Comparison of ENCODE assay signal across 18 cellular contexts in the genomic region with DNA sequence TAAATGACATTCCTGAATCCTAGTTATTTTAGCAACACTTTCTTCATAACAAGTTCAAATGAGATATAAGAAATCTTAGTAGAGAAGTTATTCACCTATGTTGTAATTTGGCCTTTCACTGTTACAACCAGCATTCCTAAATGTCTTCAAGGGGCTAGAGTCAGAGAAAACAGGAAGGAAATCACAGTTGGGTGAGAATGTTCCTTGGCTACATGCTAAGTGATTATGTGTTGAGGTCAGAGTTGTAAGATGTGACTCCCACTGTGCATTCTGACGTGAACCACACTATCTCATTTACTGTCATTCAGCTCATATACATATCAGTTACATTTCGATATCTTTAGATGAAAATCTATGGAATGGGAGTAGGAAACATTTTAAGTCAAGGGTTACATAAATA. TPM values are rescaled to one million over a fixed set of nuclear protein-coding genes. Genes with fewer than 3 reads are reported as not detected.
DNase-seq lines count a peak whose midpoint lies in the region; ATAC-seq, FAIRE-seq and TF ChIP-seq lines count a peak whose summit lies in the region.
"Had no signal": no experiment of that assay in that cellular context is flagged by ENCODE, and none has a peak within 500 bp of the region (broad histone marks: within the 10 kb centered on the region; RNA-seq: fewer than 3 reads in every experiment).

No MANE protein-coding gene starts in this region.

- DNase-seq in SKM-1 treated with dmso at 0.1 percent for 144 hours (lab: John Stamatoyannopoulos, UW; ENCODE audit: unreplicated experiment) (peak; percentile 14), SKM-1 (lab: John Stamatoyannopoulos, UW; ENCODE audit: unreplicated experiment) (no peak), bronchial epithelial cell (ENCODE audit: low read depth) (peak; percentile 51), left ventricle myocardium superior (no peak), superior temporal gyrus (ENCODE audit: extremely low spot score) (peak; percentile 8), ascending aorta (ENCODE audit: low spot score in 2 of 2) (no peak)
- DNase-seq: 8988T; activated CD4-positive, alpha-beta memory T cell treated with anti-CD3 and anti-CD28 coated beads, Interleukin-2, amount 10 ng/mL, durations not matched to agents 7 days and 5 days; naive B cell; NCI-H1417; NCI-H446 treated with DMSO at 0.1 percent for 48 hours; spleen; T1000 had no signal

- H3K9me3 ChIP-seq in ascending aorta, result no peaks in the 10 kb centered on the region
- H3K9me3 ChIP-seq: spleen, thoracic aorta had no signal

- H3K4me1 ChIP-seq in ascending aorta, result no peaks in the 10 kb centered on the region
- H3K4me1 ChIP-seq: spleen had no signal

- no peak for FAIRE-seq in bronchial epithelial cell (lab: Jason Lieb, UNC)

- no peak overlapping the region for H3K4me3 ChIP-seq in bronchial epithelial cell (ENCODE audit: low read depth, low read length)
- H3K4me3 ChIP-seq in ascending aorta, result no peak overlapping the region
- H3K4me3 ChIP-seq: spleen had no signal

- TF ChIP-seq CTCF in bronchial epithelial cell (IDR thresholded peaks at IDR 0.05; ENCODE audit: insufficient read depth, low read length, severe bottlenecking) (no peak), ascending aorta (IDR thresholded peaks at IDR 0.05) (no peak)

- no peaks in the 10 kb centered on the region for H3K27me3 ChIP-seq in bronchial epithelial cell (ENCODE audit: control insufficient read depth, insufficient read depth, low read length)
- no peaks in the 10 kb centered on the region for H3K27me3 ChIP-seq in ascending aorta
- H3K27me3 ChIP-seq: spleen had no signal

- H3K27ac ChIP-seq in ascending aorta, result no peak overlapping the region
- H3K27ac ChIP-seq: epithelial cell of prostate, spleen, thoracic aorta had no signal

- no peaks in the 10 kb centered on the region for H3K36me3 ChIP-seq in bronchial epithelial cell (ENCODE audit: control insufficient read depth, insufficient read depth, low read length)
- H3K36me3 ChIP-seq in ascending aorta, result no peaks in the 10 kb centered on the region
- H3K36me3 ChIP-seq: spleen, thoracic aorta had no signal

- ATAC-seq in left ventricle myocardium superior (peak; percentile 28), HG03432 (IDR thresholded peaks at IDR 0.05; ENCODE audit: unreplicated experiment) (no peak), esophagus mucosa (no peak)

- intact Hi-C loops in left ventricle myocardium superior (cut with micrococcal nuclease) (no loop called here), ascending aorta (cut with DNase I) (no loop called here)

RNA-seq across cellular contexts. Expression of a gene that starts 51.0 kb away (rescaled TPM):
- total RNA-seq in bronchial epithelial cell (0.53 and 9.3 TPM in 2 replicates), left ventricle myocardium superior (436 TPM), ascending aorta (not detected), esophagus mucosa (8.5 TPM)
- total RNA-seq: activated CD4-positive, alpha-beta memory T cell treated with anti-CD3 and anti-CD28 coated beads, Interleukin-2, amount 10 ng/mL, durations not matched to agents 7 days and 5 days; activated T-helper 2 cell treated with anti-CD3 and anti-CD28 coated beads, Interferon-gamma antibody, Interleukin-2, Interleukin-4, amounts not matched to agents 10 μg/mL and 5 μg/mL and 100 μg/mL, durations not matched to agents 14 hours and 24 hours and 36 hours had no signal

Comparison
In these comparisons a context has a peak if more than half of its experiments do, and no peak if none do; other contexts are left out.
1. DNase-seq: peak in SKM-1 treated with dmso at 0.1 percent for 144 hours (single experiment), bronchial epithelial cell (single experiment) and superior temporal gyrus (single experiment); none in SKM-1 (single experiment), left ventricle myocardium superior (single experiment) and ascending aorta (0 of 2).
2. RNA of a gene that starts 51.0 kb away (total RNA-seq): 436 TPM in left ventricle myocardium superior (single experiment); 8.5 TPM in esophagus mucosa (single experiment), 0.53 to 9.3 TPM in bronchial epithelial cell and not detected in ascending aorta (single experiment); every median in the first group is over 10 times any median in the second.